ENCODE assay signal across 19 cellular contexts in the genomic region with DNA sequence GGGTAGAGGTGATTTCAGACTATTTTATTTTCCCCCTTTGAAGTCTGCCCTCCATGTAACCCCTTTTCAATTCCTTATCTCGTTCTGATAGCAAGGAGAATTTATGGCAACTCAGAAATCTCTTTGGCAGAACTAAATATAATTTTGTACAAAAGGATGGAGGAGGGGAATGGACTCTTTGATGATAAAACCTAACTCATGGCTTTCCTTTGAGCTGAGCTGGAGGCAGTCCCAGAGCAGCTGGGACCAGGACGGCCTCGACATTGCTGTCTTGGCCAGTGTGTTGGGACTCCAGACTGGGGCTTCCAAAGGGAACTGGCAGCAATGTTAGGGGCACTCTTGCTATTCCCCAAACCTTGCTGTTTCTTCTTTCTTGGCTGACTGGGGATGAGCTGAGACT. TPM values are rescaled to one million over a fixed set of nuclear protein-coding genes. Genes with fewer than 3 reads are reported as not detected.
DNase-seq lines count a peak whose midpoint lies in the region; ATAC-seq and TF ChIP-seq lines count a peak whose summit lies in the region.
"Had no signal": no experiment of that assay in that cellular context is flagged by ENCODE, and none has a peak within 500 bp of the region (broad histone marks: within the 10 kb centered on the region; RNA-seq: fewer than 3 reads in every experiment).

No MANE protein-coding gene starts in this region.

- H3K36me3 ChIP-seq in adrenal gland (replicated peaks in 1 of 2) (no peaks in the 10 kb centered on the region), mesenchymal stem cell (ENCODE audit: control insufficient read depth in 1 of 2, insufficient read depth in 2 of 2, low read depth in 1 of 2, low read length in 2 of 2) (peaks cover 7 to 48% of the 10 kb centered on the region in 2 experiments)
- H3K36me3 ChIP-seq: SJSA1 had no signal

- H3K9ac ChIP-seq in mesenchymal stem cell (ENCODE audit: low read length): no peak overlapping the region

- peaks cover 1% of the 10 kb centered on the region for H3K79me1 ChIP-seq in mesenchymal stem cell (replicated peaks; ENCODE audit: low read length, poor library complexity, severe bottlenecking)

- intact Hi-C loops in Right ventricle myocardium inferior (cut with DNase I) (no loop called here), cardiac septum (cut with DNase I) (no loop called here), adrenal gland (cut with DNase I) (no loop called here)

- H2BK15ac ChIP-seq in mesenchymal stem cell (ENCODE audit: low read depth, poor library complexity, severe bottlenecking): no peak overlapping the region

- H3K4ac ChIP-seq in mesenchymal stem cell (ENCODE audit: low read depth in 1 of 2, low read length in 2 of 2): no peak overlapping the region

- TF ChIP-seq CTCF in adrenal gland (IDR thresholded peaks at IDR 0.05): no peak

- no peak overlapping the region for H2BK120ac ChIP-seq in mesenchymal stem cell (ENCODE audit: low read depth, low read length)

- no peak overlapping the region for H3K18ac ChIP-seq in mesenchymal stem cell (ENCODE audit: low read depth in 1 of 2, low read length in 2 of 2)

- TF ChIP-seq POLR2A in adrenal gland (IDR thresholded peaks at IDR 0.05): peak in 1 of 2 donors; percentile 70

- no peak overlapping the region for H3K4me2 ChIP-seq in mesenchymal stem cell (ENCODE audit: low read length, poor library complexity, severe bottlenecking)

- ATAC-seq in Right ventricle myocardium inferior: peak; percentile 41
- ATAC-seq in GM18511 (IDR thresholded peaks at IDR 0.05; ENCODE audit: unreplicated experiment): no peak
- no peak for ATAC-seq in HG03139 (IDR thresholded peaks at IDR 0.05; ENCODE audit: unreplicated experiment)
- ATAC-seq: PC-3 had no signal

- H3K9me3 ChIP-seq in adrenal gland (replicated peaks in 1 of 3) (no peaks in the 10 kb centered on the region), mesenchymal stem cell (ENCODE audit: control insufficient read depth, low read length) (no peaks in the 10 kb centered on the region)
- H3K9me3 ChIP-seq: SJSA1 had no signal

- H2AK5ac ChIP-seq in mesenchymal stem cell (ENCODE audit: low read length, severe bottlenecking): peak overlapping the region; percentile 36

- H4K91ac ChIP-seq in mesenchymal stem cell (ENCODE audit: low read length): no peak overlapping the region

- no peak overlapping the region for H2BK5ac ChIP-seq in mesenchymal stem cell (ENCODE audit: low read depth, low read length, poor library complexity, severe bottlenecking)

- H3K4me1 ChIP-seq in adrenal gland (replicated peaks in 1 of 2): peaks cover 53 to 54% of the 10 kb centered on the region in 2 donors
- H3K4me1 ChIP-seq in mesenchymal stem cell (ENCODE audit: control insufficient read depth, insufficient read depth, low read depth, low read length): peaks cover 30% of the 10 kb centered on the region

- H3K27ac ChIP-seq in adrenal gland (peak overlapping the region; percentile 39 to 88 (median 79)), mesenchymal stem cell (ENCODE audit: low read length, poor library complexity, severe bottlenecking) (peak overlapping the region; percentile 1)
- H3K27ac ChIP-seq: 22Rv1, RWPE1, SJSA1 had no signal

- H2AFZ ChIP-seq in mesenchymal stem cell (ENCODE audit: low read depth, low read length): no peak overlapping the region

- H3K23ac ChIP-seq in mesenchymal stem cell (ENCODE audit: low read length in 2 of 2): no peak overlapping the region

- H3K27me3 ChIP-seq in adrenal gland (no peaks in the 10 kb centered on the region), mesenchymal stem cell (ENCODE audit: control insufficient read depth in 1 of 2, insufficient read depth in 1 of 2, low read length in 2 of 2) (no peaks in the 10 kb centered on the region)
- H3K27me3 ChIP-seq: SJSA1 had no signal

- 22 to 36% (median 27%) methylated on average over 3 of the region's 3 CpGs for WGBS in adrenal gland, 4 donors
- WGBS in mesenchymal stem cell: 93% methylated on average over 2 of the region's 3 CpGs

- no peak overlapping the region for H3K4me3 ChIP-seq in adrenal gland
- H3K4me3 ChIP-seq in mesenchymal stem cell (ENCODE audit: insufficient read depth in 1 of 2, low read depth in 1 of 2, low read length in 2 of 2): no peak overlapping the region
- H3K4me3 ChIP-seq: SJSA1 had no signal

- DNase-seq in Right ventricle myocardium inferior (ENCODE audit: missing footprints): no peak
- no peak for DNase-seq in cardiac septum (ENCODE audit: low spot score)
- peak in 6 of 7 donors; percentile 74 to 83 (median 78) for DNase-seq in adrenal gland
- no peak for DNase-seq in mesenchymal stem cell
- no peak for DNase-seq in A172 (ENCODE audit: low spot score)
- no peak for DNase-seq in AG08396 (ENCODE audit: low spot score)
- DNase-seq: C1 segment of cervical spinal cord, GOT3, KG1, NCI-H1417 treated with DMSO at 0.1 percent for 48 hours, NCI-H2029 treated with DMSO at 0.1 percent for 48 hours, NCI-H510A, NCI-H774, PC-3 had no signal

- no peak overlapping the region for H2BK12ac ChIP-seq in mesenchymal stem cell (ENCODE audit: low read length in 2 of 2)

- no peak overlapping the region for H4K8ac ChIP-seq in mesenchymal stem cell (ENCODE audit: low read length)

- no peak overlapping the region for H3K14ac ChIP-seq in mesenchymal stem cell (ENCODE audit: low read length in 2 of 2)

RNA-seq across cellular contexts. Expression of a gene that starts 47.7 kb away (rescaled TPM):
- total RNA-seq in Right ventricle myocardium inferior (0.60 TPM), cardiac septum (0.35 TPM), adrenal gland (10 to 100 TPM in 6 of 8 donors, 1 to 10 TPM in 2; 5.1 to 72.3 (median 14.5) TPM)
- polyA plus RNA-seq in adrenal gland: 10 to 100 TPM in 1 of 3 donors, 1 to 10 TPM in 2; 5.6 to 13.3 (median 6.7) TPM
- polyA plus RNA-seq in mesenchymal stem cell (2013, experiment 1 of 2): 0.03 TPM
- 0.10 TPM for polyA plus RNA-seq in mesenchymal stem cell (2013, experiment 2 of 2)
- 1.4 and 1.8 TPM in 2 replicates for total RNA-seq in A172 (2014; rRNA removed; shearing (Covaris generic))
- total RNA-seq: SJSA1 had no signal

RNA-seq across cellular contexts. Expression of a gene that starts 57.3 kb away (rescaled TPM):
- total RNA-seq in Right ventricle myocardium inferior: 3.4 TPM
- 2.3 TPM for total RNA-seq in cardiac septum
- total RNA-seq in adrenal gland: 100 to 1,000 TPM in 4 of 8 donors, 10 to 100 TPM in 4; 62.7 to 164 (median 93.5) TPM
- 10 to 100 TPM; 21.1 to 60.2 (median 31.8) TPM for polyA plus RNA-seq in adrenal gland
- 0.37 TPM for polyA plus RNA-seq in mesenchymal stem cell (2013, experiment 1 of 2)
- 0.45 TPM for polyA plus RNA-seq in mesenchymal stem cell (2013, experiment 2 of 2)
- 10.0 and 10.2 TPM in 2 replicates for total RNA-seq in A172 (2014; rRNA removed; shearing (Covaris generic))

Comparison
In these comparisons a context has a peak if more than half of its experiments do, and no peak if none do; other contexts are left out.
1. DNase-seq: peak in adrenal gland (6 of 7); none in Right ventricle myocardium inferior (single experiment), cardiac septum (single experiment), mesenchymal stem cell (single experiment), A172 (single experiment) and AG08396 (single experiment).